ENCODE assay signal across 7 cellular contexts in genomic region chr11:1202776-1203504, GRCh38. TPM values are rescaled to one million over a fixed set of nuclear protein-coding genes. Genes with fewer than 3 reads are reported as not detected.
A peak's percentile ranks its signal among the peaks of the same experiment; 100 is the strongest.
DNase-seq lines count a peak whose midpoint lies in the region; ATAC-seq and TF ChIP-seq lines count a peak whose summit lies in the region.

No MANE protein-coding gene starts in this region.

- DNase-seq in NCI-H1048 (lab: John Stamatoyannopoulos, UW) (peak; percentile 19), cerebellar cortex (ENCODE audit: low spot score) (peak; percentile 49), left colon (peak; percentile 43 to 76)
- peak; percentile 79 for DNase-seq in activated CD4-positive, CD25-positive, alpha-beta regulatory T cell treated with anti-CD3 and anti-CD28 coated beads, Interleukin-2, amount 50 U/mL, for 72 hours
- peak; percentile 64 for DNase-seq in stimulated activated CD4-positive, alpha-beta T cell treated with anti-CD3 and anti-CD28 coated beads, Interleukin-4, amount 100 ng/mL, for 24 hours

- peak; percentile 97 for TF ChIP-seq CTCF in GM12875 (IDR thresholded peaks at IDR 0.05; ENCODE audit: borderline replicate concordance, insufficient read depth, low read depth, low read length)

- intact Hi-C loops in left colon (cut with DNase I, micrococcal nuclease): loop anchor here (5.0 to 10.0 kb wide), 2 partner anchors 312 to 314 kb away; no protein-coding TSS in a partner anchor

- H3K4me3 ChIP-seq in GM12875 (ENCODE audit: low read depth, low read length): no peak overlapping the region

- ATAC-seq in left colon (peak; percentile 73), HG02610 (IDR thresholded peaks at IDR 0.05; ENCODE audit: unreplicated experiment) (no peak)

RNA-seq across cellular contexts. Expression of gene MUC5B, which starts 19.9 kb away (rescaled TPM):
- total RNA-seq in left colon: 100 to 1,000 TPM; 258 to 369 TPM

RNA-seq across cellular contexts. Expression of gene MUC5AC, which starts 45.2 kb away (rescaled TPM):
- under 1 TPM; 0.03 to 0.09 TPM for total RNA-seq in left colon

Comparison
In these comparisons a context has a peak if more than half of its experiments do, and no peak if none do; other contexts are left out.
1. DNase-seq: peak in every context shown above with its lines; median percentile 79 in activated CD4-positive, CD25-positive, alpha-beta regulatory T cell treated with anti-CD3 and anti-CD28 coated beads, Interleukin-2, amount 50 U/mL, for 72 hours; 64 in stimulated activated CD4-positive, alpha-beta T cell treated with anti-CD3 and anti-CD28 coated beads, Interleukin-4, amount 100 ng/mL, for 24 hours; 60 in left colon; 49 in cerebellar cortex; 19 in NCI-H1048.